In genomic region chr6:25133479-25133878, GRCh38 we compare ENCODE assay signal across 19 cellular contexts.
A peak's percentile ranks its signal among the peaks of the same experiment; 100 is the strongest.
DNase-seq lines count a peak whose midpoint lies in the region; ATAC-seq and TF ChIP-seq lines count a peak whose summit lies in the region.
"Had no signal": no experiment of that assay in that cellular context is flagged by ENCODE, and none has a peak within 500 bp of the region (broad histone marks: within the 10 kb centered on the region; RNA-seq: fewer than 3 reads in every experiment).

No MANE protein-coding gene starts in this region.

- WGBS in heart left ventricle, 4 donors = 4 to 16% (median 13%) methylated on average over 1 of the region's 1 CpG
- 12 to 21% methylated on average over 1 of the region's 1 CpG for WGBS in thyroid gland, 2 donors

- H3K9me2 ChIP-seq in Karpas-422 (replicated peaks; ENCODE audit: insufficient read depth, low read length) = no peaks in the 10 kb centered on the region

- H3K4me3 ChIP-seq in heart left ventricle (peak overlapping the region in 4 of 12 donors; percentile 2 to 17 (median 5)), adipocyte (ENCODE audit: low read length) (peak overlapping the region; percentile 50), thyroid gland (replicated peaks in 1 of 3) (no peak overlapping the region), Karpas-422 (ENCODE audit: low read length) (no peak overlapping the region)
- H3K4me3 ChIP-seq: cardiac muscle cell, K562, testis had no signal

- H3K4me1 ChIP-seq in heart left ventricle = peaks cover 0 to 47% (median 16%) of the 10 kb centered on the region in 12 donors
- peaks cover 36% of the 10 kb centered on the region for H3K4me1 ChIP-seq in adipocyte (ENCODE audit: control insufficient read depth, insufficient read depth, low read length)
- H3K4me1 ChIP-seq in thyroid gland = peaks cover 77% of the 10 kb centered on the region in 2 donors
- peaks cover 12% of the 10 kb centered on the region for H3K4me1 ChIP-seq in Karpas-422 (ENCODE audit: low read length)
- H3K4me1 ChIP-seq: testis had no signal

- H3K79me2 ChIP-seq in Karpas-422 (ENCODE audit: low read length) = no peaks in the 10 kb centered on the region

- H4K20me1 ChIP-seq in Karpas-422 (ENCODE audit: insufficient read depth, low read depth, low read length) = no peaks in the 10 kb centered on the region

- TF ChIP-seq CTCF in heart left ventricle (IDR thresholded peaks at IDR 0.05) = no peak
- no peak for TF ChIP-seq CTCF in thyroid gland (IDR thresholded peaks at IDR 0.05)

- ATAC-seq in heart left ventricle (no peak), left ventricle myocardium superior (no peak)
- ATAC-seq: K562; PC-3; stimulated activated memory B cell treated with anti-CD40 and anti-IgM and Interleukin-4, amounts not matched to agents 10 μg/mL and 1 μg/mL and 100 μg/mL, for 72 hours had no signal

- intact Hi-C loops in heart left ventricle (cut with DNase I) = loop anchor here in 1 of 10 donors (10.0 kb wide), 1 partner anchor 49 kb away; no protein-coding TSS in a partner anchor
- intact Hi-C loops in left ventricle myocardium superior (cut with micrococcal nuclease) = no loop called here
- intact Hi-C loops in thyroid gland (cut with DNase I) = no loop called here

- DNase-seq in heart left ventricle (no peak), left ventricle myocardium superior (no peak), adipocyte (ENCODE audit: low read depth) (peak; percentile 41), left kidney (ENCODE audit: low read depth, low spot score) (peak; percentile 10), thyroid gland (no peak), Karpas-422 (no peak), G401 (ENCODE audit: low spot score) (no peak)
- DNase-seq: activated CD4-positive, alpha-beta T cell treated with anti-CD3 and anti-CD28 coated beads for 1 hour; amygdala; NCI-H1436; NCI-H510A treated with DMSO at 0.1 percent for 48 hours; PC-3; SHP77; stimulated activated CD4-positive, alpha-beta T cell treated with anti-CD3 and anti-CD28 coated beads, Interleukin-2, amount 100 ng/mL, for 48 hours; testis had no signal

- H3K9ac ChIP-seq in adipocyte (ENCODE audit: low read length) (peak overlapping the region; percentile 19), Karpas-422 (ENCODE audit: low read length) (no peak overlapping the region)

- H2AFZ ChIP-seq in Karpas-422 (ENCODE audit: low read length) = no peak overlapping the region

- no peaks in the 10 kb centered on the region for H3K27me3 ChIP-seq in heart left ventricle
- H3K27me3 ChIP-seq in adipocyte (replicated peaks; ENCODE audit: control insufficient read depth, insufficient read depth, low read length) = no peaks in the 10 kb centered on the region
- H3K27me3 ChIP-seq in thyroid gland = no peaks in the 10 kb centered on the region
- no peaks in the 10 kb centered on the region for H3K27me3 ChIP-seq in Karpas-422 (ENCODE audit: low read length)
- H3K27me3 ChIP-seq: cardiac muscle cell, testis had no signal

- peak overlapping the region in 10 of 12 donors; percentile 15 to 96 (median 52) for H3K27ac ChIP-seq in heart left ventricle
- H3K27ac ChIP-seq in thyroid gland = peak overlapping the region; percentile 50 to 92 (median 75)
- no peak overlapping the region for H3K27ac ChIP-seq in Karpas-422 (ENCODE audit: low read length)
- H3K27ac ChIP-seq: C4-2B, cardiac muscle cell had no signal

- peaks cover 0 to 10% (median 0%) of the 10 kb centered on the region in 12 donors for H3K9me3 ChIP-seq in heart left ventricle
- H3K9me3 ChIP-seq in adipocyte (ENCODE audit: control insufficient read depth, low read length) = peaks cover 10% of the 10 kb centered on the region
- no peaks in the 10 kb centered on the region for H3K9me3 ChIP-seq in thyroid gland
- peaks cover 5% of the 10 kb centered on the region; the same call in 1 of the 2 replicates for H3K9me3 ChIP-seq in Karpas-422 (ENCODE audit: low read length)
- H3K9me3 ChIP-seq: testis had no signal

- in situ Hi-C loops in G401 (cut with HindIII; ENCODE audit: low sequenced_read_pairs) = no loop called here

- peaks cover 0 to 17% (median 3%) of the 10 kb centered on the region in 9 donors for H3K36me3 ChIP-seq in heart left ventricle
- peaks cover 9% of the 10 kb centered on the region for H3K36me3 ChIP-seq in adipocyte (ENCODE audit: control insufficient read depth, insufficient read depth, low read length, severe bottlenecking)
- H3K36me3 ChIP-seq in thyroid gland = no peaks in the 10 kb centered on the region
- H3K36me3 ChIP-seq in Karpas-422 (ENCODE audit: insufficient read depth, low read length) = no peaks in the 10 kb centered on the region
- H3K36me3 ChIP-seq: cardiac muscle cell had no signal

- TF ChIP-seq POLR2A in heart left ventricle (IDR thresholded peaks at IDR 0.05) (no peak), thyroid gland (IDR thresholded peaks at IDR 0.05) (no peak)

- H3K4me2 ChIP-seq in Karpas-422 (ENCODE audit: low read depth, low read length, poor library complexity, severe bottlenecking) = no peak overlapping the region

Comparison
In these comparisons a context has a peak if more than half of its experiments do, and no peak if none do; other contexts are left out.
1. DNase-seq: peak in adipocyte (single experiment) and left kidney (single experiment); none in heart left ventricle (0 of 5), left ventricle myocardium superior (single experiment), thyroid gland (0 of 2), Karpas-422 (single experiment) and G401 (single experiment).